1 cellular context compared by ENCODE assay signal in the genomic region with DNA sequence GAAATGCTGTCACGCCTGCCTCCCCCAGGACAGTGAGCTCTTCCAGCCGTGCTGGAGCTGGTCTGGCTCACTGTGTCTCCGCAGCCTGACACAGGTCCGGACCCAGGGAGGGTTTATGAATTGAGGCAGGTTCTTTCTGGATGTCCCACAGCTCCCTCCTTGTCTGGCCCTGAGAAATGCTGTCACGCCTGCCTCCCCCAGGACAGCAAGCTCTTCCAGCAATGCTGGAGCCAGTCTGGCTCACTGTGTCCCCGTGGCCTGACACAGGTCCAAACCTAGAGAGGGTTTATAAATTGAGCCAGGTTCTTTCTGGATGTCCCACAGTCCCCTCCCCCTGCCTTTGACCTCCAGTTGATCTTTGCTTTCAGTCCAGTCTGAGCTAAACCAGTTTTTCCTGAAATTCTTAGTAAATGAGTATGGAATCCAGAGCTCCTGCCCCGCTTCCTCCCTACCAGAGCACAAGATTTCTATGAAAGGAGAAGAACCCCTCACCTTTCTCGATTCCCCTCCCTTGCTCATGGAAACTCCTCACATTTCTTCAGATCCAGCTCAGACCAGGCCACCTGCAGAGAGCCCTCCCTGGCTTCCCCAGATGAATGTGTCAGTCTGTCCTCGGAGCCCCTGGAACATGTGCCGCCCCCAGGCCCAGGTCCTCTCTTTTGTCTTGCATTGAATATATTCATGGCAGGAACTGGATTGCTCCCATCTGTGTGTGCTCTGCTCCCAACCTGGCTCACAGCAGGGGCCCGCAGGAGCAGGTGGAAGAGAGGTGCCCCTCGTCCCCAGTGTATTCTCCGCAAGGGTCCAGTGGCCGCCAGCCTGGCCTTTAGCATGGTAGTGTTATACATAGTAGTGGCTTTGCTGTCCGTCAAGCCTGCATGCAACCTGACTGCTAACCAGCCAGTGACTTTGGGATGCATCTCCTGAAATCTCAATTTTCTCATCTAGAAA.
TF ChIP-seq lines count a peak whose summit lies in the region.

No MANE protein-coding gene starts in this region.

TF ChIP-seq in SK-N-SH, 30 proteins besides CTCF, POLR2A, EP300 and RAD21 (continued from another document):
- TF ChIP-seq PBX3 (IDR thresholded peaks at IDR 0.05) (peak; percentile 48; the same call in 1 of the 2 replicates), GABPA (IDR thresholded peaks at IDR 0.05; ENCODE audit: low read depth) (no peak), SIN3A (IDR thresholded peaks at IDR 0.05; ENCODE audit: borderline replicate concordance, low read depth, low read length) (0 out of 2 replicates have a peak, but pooled peaks have one; percentile 6), TEAD4 (IDR thresholded peaks at IDR 0.05; ENCODE audit: borderline replicate concordance, insufficient read depth) (no peak), FOXM1 (IDR thresholded peaks at IDR 0.05; ENCODE audit: low read depth) (no peak), CHD2 (IDR thresholded peaks at IDR 0.05; ENCODE audit: low read length, partially characterized antibody) (no peak)
- TF ChIP-seq, protein P1, sequence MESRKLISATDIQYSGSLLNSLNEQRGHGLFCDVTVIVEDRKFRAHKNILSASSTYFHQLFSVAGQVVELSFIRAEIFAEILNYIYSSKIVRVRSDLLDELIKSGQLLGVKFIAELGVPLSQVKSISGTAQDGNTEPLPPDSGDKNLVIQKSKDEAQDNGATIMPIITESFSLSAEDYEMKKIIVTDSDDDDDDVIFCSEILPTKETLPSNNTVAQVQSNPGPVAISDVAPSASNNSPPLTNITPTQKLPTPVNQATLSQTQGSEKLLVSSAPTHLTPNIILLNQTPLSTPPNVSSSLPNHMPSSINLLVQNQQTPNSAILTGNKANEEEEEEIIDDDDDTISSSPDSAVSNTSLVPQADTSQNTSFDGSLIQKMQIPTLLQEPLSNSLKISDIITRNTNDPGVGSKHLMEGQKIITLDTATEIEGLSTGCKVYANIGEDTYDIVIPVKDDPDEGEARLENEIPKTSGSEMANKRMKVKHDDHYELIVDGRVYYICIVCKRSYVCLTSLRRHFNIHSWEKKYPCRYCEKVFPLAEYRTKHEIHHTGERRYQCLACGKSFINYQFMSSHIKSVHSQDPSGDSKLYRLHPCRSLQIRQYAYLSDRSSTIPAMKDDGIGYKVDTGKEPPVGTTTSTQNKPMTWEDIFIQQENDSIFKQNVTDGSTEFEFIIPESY (IDR thresholded peaks at IDR 0.05; ENCODE audit: borderline replicate concordance, low read depth): no peak
